In the genomic region with DNA sequence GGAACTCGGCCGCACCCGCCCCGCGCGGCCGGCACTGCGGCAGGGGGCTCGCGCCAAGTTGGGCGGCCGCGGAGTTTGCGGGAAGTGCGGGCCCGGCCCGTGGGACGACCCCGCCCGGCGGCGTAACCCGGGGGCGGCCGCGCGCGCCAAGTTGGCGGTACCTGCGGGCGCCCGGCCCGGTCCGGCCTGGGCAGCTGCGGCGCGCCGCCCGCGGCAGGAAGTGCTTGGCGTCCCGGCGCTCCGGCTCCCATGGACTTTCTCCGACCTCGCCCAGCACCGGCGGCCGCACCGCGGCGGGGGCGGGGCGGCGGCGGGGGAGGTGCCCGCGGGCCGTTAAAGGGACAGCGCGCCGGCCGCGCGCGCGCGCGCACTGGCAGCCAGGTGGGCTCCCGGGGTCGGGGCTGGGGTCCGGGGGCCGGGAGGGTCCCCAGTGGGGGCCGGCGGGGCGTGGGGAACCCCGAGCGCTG, we compare ENCODE assay signal across 8 cellular contexts. TPM values are rescaled to one million over a fixed set of nuclear protein-coding genes. Genes with fewer than 3 reads are reported as not detected.
DNase-seq lines count a peak whose midpoint lies in the region; ATAC-seq and TF ChIP-seq lines count a peak whose summit lies in the region.

A gene with protein sequence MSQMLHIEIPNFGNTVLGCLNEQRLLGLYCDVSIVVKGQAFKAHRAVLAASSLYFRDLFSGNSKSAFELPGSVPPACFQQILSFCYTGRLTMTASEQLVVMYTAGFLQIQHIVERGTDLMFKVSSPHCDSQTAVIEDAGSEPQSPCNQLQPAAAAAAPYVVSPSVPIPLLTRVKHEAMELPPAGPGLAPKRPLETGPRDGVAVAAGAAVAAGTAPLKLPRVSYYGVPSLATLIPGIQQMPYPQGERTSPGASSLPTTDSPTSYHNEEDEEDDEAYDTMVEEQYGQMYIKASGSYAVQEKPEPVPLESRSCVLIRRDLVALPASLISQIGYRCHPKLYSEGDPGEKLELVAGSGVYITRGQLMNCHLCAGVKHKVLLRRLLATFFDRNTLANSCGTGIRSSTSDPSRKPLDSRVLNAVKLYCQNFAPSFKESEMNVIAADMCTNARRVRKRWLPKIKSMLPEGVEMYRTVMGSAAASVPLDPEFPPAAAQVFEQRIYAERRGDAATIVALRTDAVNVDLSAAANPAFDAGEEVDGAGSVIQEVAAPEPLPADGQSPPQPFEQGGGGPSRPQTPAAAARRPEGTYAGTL (minus strand): TSS at position 262 of the 467 bp plus-strand sequence. CDS start 44,768 bp downstream, outside the sequence.

- H3K27ac ChIP-seq in ascending aorta (peak within 1 kb of the TSS; percentile 91 to 98), right cardiac atrium (ENCODE audit: low read length) (peak within 1 kb of the TSS; percentile 85)

- H3K36me3 ChIP-seq in ascending aorta, result no peaks in the 10 kb centered on the region

- intact Hi-C loops in ascending aorta (cut with DNase I), result loop anchor here (1.0 to 2.0 kb wide), 2 partner anchors 14 to 42 kb away; no protein-coding TSS in a partner anchor
- intact Hi-C loops in right cardiac atrium (cut with DNase I), result no loop called here

- TF ChIP-seq CTCF in ascending aorta (IDR thresholded peaks at IDR 0.05), result no peak

- H3K4me3 ChIP-seq in ascending aorta (peak within 1 kb of the TSS; percentile 91 to 94), right cardiac atrium (ENCODE audit: low read length) (peak within 1 kb of the TSS; percentile 94)

- H3K4me1 ChIP-seq in ascending aorta (peaks cover 20 to 44% of the 10 kb centered on the region in 2 donors), right cardiac atrium (ENCODE audit: control insufficient read depth, insufficient read depth, low read length) (peaks cover 5% of the 10 kb centered on the region)

- WGBS in right cardiac atrium, result under 1% methylated on average over 77 of the region's 78 CpGs

- H3K9me3 ChIP-seq in ascending aorta (no peaks in the 10 kb centered on the region), right cardiac atrium (ENCODE audit: control insufficient read depth, low read length) (no peaks in the 10 kb centered on the region)

- H3K27me3 ChIP-seq in ascending aorta, result no peaks in the 10 kb centered on the region
- H3K27me3 ChIP-seq in right cardiac atrium (ENCODE audit: control insufficient read depth, insufficient read depth), result no peaks in the 10 kb centered on the region

- DNase-seq in DMS 273 (lab: John Stamatoyannopoulos, UW; ENCODE audit: unreplicated experiment), result peak; percentile 72
- no peak for DNase-seq in DMS 273 treated with DMSO at 0.1 percent for 48 hours (lab: John Stamatoyannopoulos, UW)
- DNase-seq in NCI-H526 treated with DMSO at 0.1 percent for 48 hours (lab: John Stamatoyannopoulos, UW), result peak; percentile 10
- DNase-seq in ascending aorta (ENCODE audit: low spot score in 2 of 2), result peak in 1 of 2 donors; percentile 85
- DNase-seq in right cardiac atrium, result peak; percentile 78 to 92 (median 91)
- no peak for DNase-seq in pulmonary artery endothelial cell (ENCODE audit: low read depth, low spot score)
- no peak for DNase-seq in GM19240 (ENCODE audit: insufficient read length, low spot score)

- peak; percentile 29 to 30 for ATAC-seq in right cardiac atrium
- no peak for ATAC-seq in GM21528 (IDR thresholded peaks at IDR 0.05; ENCODE audit: low FRiP score, unreplicated experiment)

RNA-seq across cellular contexts. Expression of the gene that starts here (rescaled TPM):
- total RNA-seq in ascending aorta (72.2 TPM), right cardiac atrium (10 to 100 TPM; 31.4 to 45.3 (median 37.8) TPM), pulmonary artery endothelial cell (20.7 and 25.5 TPM in 2 replicates)
- polyA plus RNA-seq in right cardiac atrium, result 19.4 TPM

Comparison
In these comparisons a context has a peak if more than half of its experiments do, and no peak if none do; other contexts are left out.
1. DNase-seq: peak in DMS 273 (single experiment), NCI-H526 treated with DMSO at 0.1 percent for 48 hours (single experiment) and right cardiac atrium (3 of 3); none in DMS 273 treated with DMSO at 0.1 percent for 48 hours (single experiment), pulmonary artery endothelial cell (single experiment) and GM19240 (single experiment).